Comparison of ENCODE assay signal across 10 cellular contexts in the genomic region with DNA sequence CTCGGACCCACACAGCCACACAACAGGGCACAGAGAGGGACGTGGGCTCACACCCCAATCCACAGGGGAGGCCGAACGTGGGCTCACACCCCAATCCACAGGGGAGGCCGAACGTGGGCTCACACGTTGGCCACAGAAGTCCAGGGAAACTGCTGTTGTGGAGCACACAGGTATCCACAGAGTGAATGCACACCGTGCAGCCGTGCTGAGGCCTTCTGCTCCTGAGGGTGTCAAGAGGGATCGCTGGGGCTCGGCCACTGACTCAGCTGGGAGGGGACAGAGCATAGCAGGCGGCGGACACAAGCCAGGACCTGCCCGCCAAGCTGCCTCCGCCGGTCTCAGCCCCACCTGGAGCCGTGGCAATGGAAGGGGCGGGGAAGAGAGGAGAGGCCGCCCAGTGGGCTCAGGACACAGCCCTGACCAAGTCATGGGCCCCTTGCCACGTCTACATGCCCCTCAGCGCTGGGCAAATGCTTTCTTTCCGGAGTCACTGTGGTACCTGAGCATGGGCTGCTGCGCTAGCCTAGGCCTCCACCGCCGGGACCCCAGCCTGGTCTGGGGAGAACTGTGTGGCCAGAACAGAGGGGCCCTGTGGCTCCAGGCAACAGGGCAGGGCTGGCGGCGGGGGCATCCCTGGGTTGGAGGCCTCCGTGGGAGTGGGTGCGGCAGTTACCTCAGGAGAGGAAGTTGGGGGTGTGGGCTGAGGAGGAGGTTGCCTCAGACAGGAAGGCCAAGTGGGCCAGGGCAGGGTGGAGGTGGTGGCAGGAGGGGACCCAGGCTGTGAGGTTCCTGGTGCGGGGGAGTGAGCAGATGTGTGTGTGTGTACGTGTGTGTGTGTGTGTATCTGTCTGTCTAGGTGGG. TPM values are rescaled to one million over a fixed set of nuclear protein-coding genes. Genes with fewer than 3 reads are reported as not detected.
A peak's percentile ranks its signal among the peaks of the same experiment; 100 is the strongest.
DNase-seq lines count a peak whose midpoint lies in the region; ATAC-seq and TF ChIP-seq lines count a peak whose summit lies in the region.
"Had no signal": no experiment of that assay in that cellular context is flagged by ENCODE, and none has a peak within 500 bp of the region (broad histone marks: within the 10 kb centered on the region; RNA-seq: fewer than 3 reads in every experiment).

No MANE protein-coding gene starts in this region.

- H3K27ac ChIP-seq in neural progenitor cell: peak overlapping the region; percentile 6
- H3K27ac ChIP-seq in A673 (ENCODE audit: low read depth, low read length, poor library complexity, severe bottlenecking): no peak overlapping the region

- H3K36me3 Mint-ChIP-seq in dendritic cell treated with granulocyte-macrophage colony-stimulating factor and Interleukin-4, amounts not matched to agents 40 ng/mL and 50 ng/mL, for 4 days (ENCODE audit: low read depth): peaks cover 17% of the 10 kb centered on the region
- no peaks in the 10 kb centered on the region for H3K36me3 Mint-ChIP-seq in neural progenitor cell

- BruUV-seq in A673 (replicated peaks; lab: Mats Ljungman, UMichigan): no TSS peak

- POLR2A ChIA-PET in A673 (lab: Charles Lee; ENCODE audit: low non-redundant PET): no interaction called here

- H4K20me1 ChIP-seq in neural progenitor cell (ENCODE audit: low read depth): no peaks in the 10 kb centered on the region

- peak overlapping the region; percentile 48 for H3K4me3 Mint-ChIP-seq in dendritic cell treated with granulocyte-macrophage colony-stimulating factor and Interleukin-4, amounts not matched to agents 40 ng/mL and 50 ng/mL, for 4 days
- peak overlapping the region; percentile 30 for H3K4me3 Mint-ChIP-seq in neural progenitor cell

- CTCF ChIA-PET in A673 (lab: Charles Lee): interaction anchor here (1.7 kb wide), 1 partner anchor 10 kb away, joined by 3 read pairs; no protein-coding TSS in a partner anchor

- H3K4me3 ChIP-seq in neural progenitor cell (no peak overlapping the region), A673 (ENCODE audit: low read depth, low read length, poor library complexity, severe bottlenecking) (no peak overlapping the region)

- H3K27me3 Mint-ChIP-seq in dendritic cell treated with granulocyte-macrophage colony-stimulating factor and Interleukin-4, amounts not matched to agents 40 ng/mL and 50 ng/mL, for 4 days: peaks cover 2% of the 10 kb centered on the region
- H3K27me3 Mint-ChIP-seq in neural progenitor cell (ENCODE audit: insufficient read depth, low read depth): peaks cover 26% of the 10 kb centered on the region

- H3K4me1 Mint-ChIP-seq in dendritic cell treated with granulocyte-macrophage colony-stimulating factor and Interleukin-4, amounts not matched to agents 40 ng/mL and 50 ng/mL, for 4 days (ENCODE audit: low read depth): peaks cover 66% of the 10 kb centered on the region
- peaks cover 46% of the 10 kb centered on the region for H3K4me1 Mint-ChIP-seq in neural progenitor cell

- H3K4me1 ChIP-seq in neural progenitor cell (peaks cover 42% of the 10 kb centered on the region), A673 (ENCODE audit: insufficient read depth, low read length, poor library complexity, severe bottlenecking) (peaks cover 12% of the 10 kb centered on the region)

- H3K4me2 ChIP-seq in neural progenitor cell: peak overlapping the region; percentile 81

- H3K9me3 Mint-ChIP-seq in dendritic cell treated with granulocyte-macrophage colony-stimulating factor and Interleukin-4, amounts not matched to agents 40 ng/mL and 50 ng/mL, for 4 days: no peaks in the 10 kb centered on the region
- H3K9me3 Mint-ChIP-seq in neural progenitor cell: no peaks in the 10 kb centered on the region

- H3K9ac ChIP-seq in neural progenitor cell: no peak overlapping the region

- no peaks in the 10 kb centered on the region for H3K27me3 ChIP-seq in neural progenitor cell
- no peaks in the 10 kb centered on the region for H3K27me3 ChIP-seq in A673 (replicated peaks; ENCODE audit: insufficient read depth, low read depth, low read length, poor library complexity)

- TF ChIP-seq CTCF in neural progenitor cell (IDR thresholded peaks at IDR 0.05) (no peak), A673 (conservative IDR thresholded peaks at IDR 0.05; ENCODE audit: low read depth, low read length) (no peak)

- ATAC-seq in GM18498 (IDR thresholded peaks at IDR 0.05; ENCODE audit: unreplicated experiment): peak; percentile 36

- intact Hi-C loops in dendritic cell treated with granulocyte-macrophage colony-stimulating factor and Interleukin-4, amounts not matched to agents 40 ng/mL and 50 ng/mL, for 4 days (cut with micrococcal nuclease): no loop called here
- intact Hi-C loops in A673 (cut with micrococcal nuclease; ENCODE audit: unreplicated experiment): no loop called here

- no peak overlapping the region for H2AFZ ChIP-seq in neural progenitor cell (replicated peaks)

- H3K27ac Mint-ChIP-seq in dendritic cell treated with granulocyte-macrophage colony-stimulating factor and Interleukin-4, amounts not matched to agents 40 ng/mL and 50 ng/mL, for 4 days: peak overlapping the region; percentile 48
- peak overlapping the region; percentile 83 for H3K27ac Mint-ChIP-seq in neural progenitor cell

- peaks cover 40% of the 10 kb centered on the region for H3F3A ChIP-seq in neural progenitor cell (ENCODE audit: low read depth)

- no peaks in the 10 kb centered on the region for H3K79me2 ChIP-seq in neural progenitor cell (ENCODE audit: low read depth)

- peak; percentile 78 for DNase-seq in NCI-H146 (lab: John Stamatoyannopoulos, UW)
- peak; percentile 12 to 62 (median 40) for DNase-seq in activated CD4-positive, CD25-positive, alpha-beta regulatory T cell (lab: John Stamatoyannopoulos, UW)
- peak; percentile 45 for DNase-seq in neural progenitor cell (ENCODE audit: low spot score)
- no peak for DNase-seq in NCI-H446 (lab: John Stamatoyannopoulos, UW)
- DNase-seq in A673 (ENCODE audit: low spot score): no peak
- no peak for DNase-seq in hepatic stellate cell (ENCODE audit: low spot score)

- H3K36me3 ChIP-seq in neural progenitor cell: no peaks in the 10 kb centered on the region
- H3K36me3 ChIP-seq in A673 (ENCODE audit: insufficient read depth, low read length, poor library complexity, severe bottlenecking): no peaks in the 10 kb centered on the region

- H3K9me3 ChIP-seq in neural progenitor cell (ENCODE audit: low read depth) (no peaks in the 10 kb centered on the region), A673 (ENCODE audit: low read depth, low read length, poor library complexity, severe bottlenecking) (no peaks in the 10 kb centered on the region)

RNA-seq across cellular contexts. Expression of a gene that starts 1.2 kb away (rescaled TPM):
- total RNA-seq in neural progenitor cell (ENCODE audit: low replicate concordance): 5.7 and 7.9 TPM in 2 replicates
- 2.1 and 3.6 TPM in 2 replicates for total RNA-seq in A673 (2021)

RNA-seq across cellular contexts. Expression of a gene that starts 21.0 kb away (rescaled TPM):
- total RNA-seq in neural progenitor cell (ENCODE audit: low replicate concordance) (7.4 and 28.7 TPM in 2 replicates), A673 (2021) (48.5 and 55.5 TPM in 2 replicates)

RNA-seq across cellular contexts. Expression of a gene that starts 23.8 kb away (rescaled TPM):
- total RNA-seq in neural progenitor cell (ENCODE audit: low replicate concordance): 1.9 and 11.7 TPM in 2 replicates
- total RNA-seq in A673 (2021): 2.4 and 2.9 TPM in 2 replicates

RNA-seq across cellular contexts. Expression of a gene that starts 31.6 kb away (rescaled TPM):
- not detected in 2 replicates for total RNA-seq in neural progenitor cell (ENCODE audit: low replicate concordance)
- total RNA-seq in A673 (2021): not detected in 2 replicates
- total RNA-seq: NCI-H460, renal cortical epithelial cell had no signal

RNA-seq across cellular contexts. Expression of a gene that starts 40.1 kb away (rescaled TPM):
- total RNA-seq in neural progenitor cell (ENCODE audit: low replicate concordance): 1.5 and 1.6 TPM in 2 replicates
- total RNA-seq in A673 (2021): not detected in 2 replicates
- total RNA-seq: NCI-H460, renal cortical epithelial cell had no signal

Comparison
In these comparisons a context has a peak if more than half of its experiments do, and no peak if none do; other contexts are left out.
1. DNase-seq: peak in NCI-H146 (single experiment), activated CD4-positive, CD25-positive, alpha-beta regulatory T cell (4 of 4) and neural progenitor cell (single experiment); none in NCI-H446 (0 of 2), A673 (single experiment) and hepatic stellate cell (single experiment).